In the genomic region with DNA sequence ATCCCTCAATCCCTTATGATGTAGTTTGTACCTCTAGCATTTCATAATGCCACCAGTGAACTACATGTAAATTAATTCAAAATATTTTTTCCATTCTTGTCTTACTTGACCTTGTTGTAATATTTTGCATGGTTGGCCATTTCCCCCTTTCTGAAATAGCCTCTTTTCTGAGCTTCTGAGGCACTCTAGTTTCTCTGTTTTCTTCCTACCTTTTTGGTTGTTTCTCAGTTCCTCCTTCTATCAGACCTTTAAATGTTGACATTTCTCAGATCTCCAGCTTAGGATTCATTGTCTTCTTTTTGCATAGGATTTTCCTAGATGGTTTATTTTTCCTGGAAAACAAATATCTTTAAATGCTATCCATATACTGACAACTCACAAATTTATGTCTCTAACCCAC, we compare ENCODE assay signal across 18 cellular contexts. TPM values are rescaled to one million over a fixed set of nuclear protein-coding genes. Genes with fewer than 3 reads are reported as not detected.
DNase-seq lines count a peak whose midpoint lies in the region; ATAC-seq and TF ChIP-seq lines count a peak whose summit lies in the region.
"Had no signal": no experiment of that assay in that cellular context is flagged by ENCODE, and none has a peak within 500 bp of the region (broad histone marks: within the 10 kb centered on the region; RNA-seq: fewer than 3 reads in every experiment).

No MANE protein-coding gene starts in this region.

- H3K36me3 Mint-ChIP-seq in chondrocyte (ENCODE audit: low read depth), result no peaks in the 10 kb centered on the region

- peak; percentile 74 for ATAC-seq in GM18858 (IDR thresholded peaks at IDR 0.05; ENCODE audit: unreplicated experiment)
- ATAC-seq in GM21447 (IDR thresholded peaks at IDR 0.05; ENCODE audit: unreplicated experiment), result peak; percentile 78
- ATAC-seq in HG02884 (IDR thresholded peaks at IDR 0.05; ENCODE audit: unreplicated experiment), result peak; percentile 54
- peak; percentile 58 for ATAC-seq in HG03521 (IDR thresholded peaks at IDR 0.05; ENCODE audit: unreplicated experiment)
- ATAC-seq: activated T-helper 17 cell treated with anti-CD3 and anti-CD28 coated beads, Interleukin-2, amount 50 U/mL, for 72 hours; gastrocnemius medialis had no signal

- peaks cover 3% of the 10 kb centered on the region for H3K9me3 Mint-ChIP-seq in chondrocyte (ENCODE audit: low read depth)

- H3K27ac Mint-ChIP-seq in chondrocyte (ENCODE audit: unreplicated experiment), result no peak overlapping the region
- H3K27ac Mint-ChIP-seq: activated T-helper 17 cell treated with anti-CD3 and anti-CD28 coated beads, Interleukin-2, amount 50 U/mL, for 72 hours had no signal

- peaks cover 5% of the 10 kb centered on the region for H3K27me3 Mint-ChIP-seq in chondrocyte (ENCODE audit: low read depth)

- H3K4me3 Mint-ChIP-seq in chondrocyte (ENCODE audit: unreplicated experiment), result no peak overlapping the region
- H3K4me3 Mint-ChIP-seq: activated T-helper 17 cell treated with anti-CD3 and anti-CD28 coated beads, Interleukin-2, amount 50 U/mL, for 72 hours had no signal

- no peak for DNase-seq in NCI-H187 (lab: John Stamatoyannopoulos, UW)
- DNase-seq in activated naive CD4-positive, alpha-beta T cell (lab: John Stamatoyannopoulos, UW), result no peak
- no peak for DNase-seq in chondrocyte (ENCODE audit: low spot score)
- DNase-seq in superior temporal gyrus (ENCODE audit: extremely low spot score), result no peak
- DNase-seq: activated CD8-positive, alpha-beta memory T cell treated with anti-CD3 and anti-CD28 coated beads for 24 hours; gastrocnemius medialis; left ventricle myocardium inferior; NCI-H524 treated with DMSO at 0.1 percent for 48 hours; Peyer's patch; stomach; SW 1271; WERI-Rb-1 had no signal

- no peak for TF ChIP-seq CTCF in chondrocyte (IDR thresholded peaks at IDR 0.05)

- no peaks in the 10 kb centered on the region for H3K4me1 Mint-ChIP-seq in chondrocyte (ENCODE audit: low read depth)
- H3K4me1 Mint-ChIP-seq: activated T-helper 17 cell treated with anti-CD3 and anti-CD28 coated beads, Interleukin-2, amount 50 U/mL, for 72 hours had no signal

RNA-seq across cellular contexts. Expression of gene RMST, which starts 9.8 kb away (rescaled TPM):
- not detected in 3 replicates for total RNA-seq in chondrocyte
- total RNA-seq: activated T-helper 17 cell treated with anti-CD3 and anti-CD28 coated beads, Interleukin-2, amount 50 U/mL, for 72 hours; HT1080 had no signal
